25 cellular contexts compared by ENCODE assay signal in the genomic region with DNA sequence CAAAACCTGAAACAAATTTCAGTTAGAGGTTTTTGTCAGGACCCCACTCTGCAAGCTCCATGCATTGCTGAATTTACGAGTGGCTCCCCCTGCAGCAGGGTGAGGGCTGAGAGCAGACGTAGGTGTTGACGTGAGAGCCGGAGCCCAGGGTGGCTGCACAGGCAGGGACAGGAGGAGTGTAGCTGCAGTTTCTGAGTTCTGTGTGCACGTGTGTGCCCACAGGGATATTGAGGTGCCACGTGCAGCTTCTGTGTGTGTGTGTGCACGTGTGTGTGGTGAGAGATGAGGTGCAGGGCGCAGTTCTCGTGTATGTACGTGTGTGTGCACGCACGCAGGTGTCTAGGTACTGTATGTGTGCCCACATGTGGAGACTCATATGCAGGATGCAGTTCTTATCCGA. TPM values are rescaled to one million over a fixed set of nuclear protein-coding genes. Genes with fewer than 3 reads are reported as not detected.
DNase-seq lines count a peak whose midpoint lies in the region; ATAC-seq, FAIRE-seq and TF ChIP-seq lines count a peak whose summit lies in the region.
"Had no signal": no experiment of that assay in that cellular context is flagged by ENCODE, and none has a peak within 500 bp of the region (broad histone marks: within the 10 kb centered on the region; RNA-seq: fewer than 3 reads in every experiment).

No MANE protein-coding gene starts in this region.

- no peak for TF ChIP-seq CTCF in HepG2 (CRISPR knock-in tag; IDR thresholded peaks at IDR 0.05)
- TF ChIP-seq CTCF in right lobe of liver (IDR thresholded peaks at IDR 0.05) = no peak

- no peak overlapping the region for H3K4ac ChIP-seq in mesendoderm (ENCODE audit: low read depth, low read length)

- FAIRE-seq in HepG2 (lab: Jason Lieb, UNC) = no peak
- FAIRE-seq: frontal cortex had no signal

- no peak overlapping the region for H2AFZ ChIP-seq in HepG2 (ENCODE audit: low read length)
- H2AFZ ChIP-seq in GM23248 = no peak overlapping the region

- TF ChIP-seq RAD21 in HepG2 (CRISPR knock-in tag; IDR thresholded peaks at IDR 0.05) = no peak

- H3K9me2 ChIP-seq in GM23248 (ENCODE audit: insufficient read depth) = no peaks in the 10 kb centered on the region
- H3K9me2 ChIP-seq: SK-N-SH had no signal

- in situ Hi-C loops in HepG2 (cut with HindIII; ENCODE audit: extremely low pct_ligation_motif_present, low pct_unique_long_range_greater_than_20kb) = no loop called here
- in situ Hi-C loops in GM23248 (cut with MboI) = no loop called here

- ATAC-seq in HepG2 (peak; percentile 52; the same call in 2 of the 3 replicates), right lobe of liver (no peak)
- ATAC-seq: left colon; stimulated activated naive CD8-positive, alpha-beta T cell treated with anti-CD3 and anti-CD28 coated beads, Interleukin-15, amount 100 ng/mL, for 72 hours had no signal

- H3K9ac ChIP-seq in HepG2 (ENCODE audit: insufficient read depth, low read depth, low read length) = no peak overlapping the region
- H3K9ac ChIP-seq in mesendoderm (ENCODE audit: low read length) = no peak overlapping the region
- H3K9ac ChIP-seq in GM23248 = no peak overlapping the region
- H3K9ac ChIP-seq: SK-N-SH had no signal

- H4K5ac ChIP-seq in mesendoderm (ENCODE audit: low read length) = no peak overlapping the region

- DNase-seq in HepG2 (ENCODE audit: low spot score) (no peak), right lobe of liver (no peak), NCI-H526 treated with DMSO at 0.1 percent for 48 hours (lab: John Stamatoyannopoulos, UW) (peak; percentile 86), mesendoderm (no peak), NOMO-1 treated with dmso at 0.1 percent for 144 hours (lab: John Stamatoyannopoulos, UW; ENCODE audit: unreplicated experiment) (no peak), C1 segment of cervical spinal cord (lab: John Stamatoyannopoulos, UW) (no peak), GM23248 (no peak)
- DNase-seq: activated CD4-positive, CD25-positive, alpha-beta regulatory T cell treated with anti-CD3 and anti-CD28 coated beads, Interleukin-2, amount 50 U/mL, for 72 hours; activated effector memory CD4-positive, alpha-beta T cell treated with anti-CD3 and anti-CD28 coated beads, Interleukin-2, amount 50 U/mL, for 16 hours; activated naive CD8-positive, alpha-beta T cell treated with anti-CD3 and anti-CD28 coated beads for 36 hours; activated T-cell treated with anti-CD3 and anti-CD28 coated beads, Interleukin-2, amount 50 U/mL, for 1 hour; BE2C; central memory CD4-positive, alpha-beta T cell; esophagus squamous epithelium; GF-D8; HCEC 1CT; left colon; NCI-H146; NCI-H226; nucleus accumbens; SK-N-SH; stimulated activated naive CD8-positive, alpha-beta T cell treated with anti-CD3 and anti-CD28 coated beads, Interleukin-15, amount 100 ng/mL, for 72 hours had no signal

- POLR2A ChIA-PET in HepG2 (lab: Yijun Ruan, JAX) = no interaction called here

- H3K27me3 ChIP-seq in HepG2 (ENCODE audit: control insufficient read depth in 1 of 2, insufficient read depth in 2 of 2, low read length in 2 of 2) (peaks cover 1 to 53% of the 10 kb centered on the region in 2 experiments; a peak in 4 of 5 replicates), right lobe of liver (no peaks in the 10 kb centered on the region), mesendoderm (ENCODE audit: insufficient read depth, low read length, poor library complexity) (no peaks in the 10 kb centered on the region), GM23248 (replicated peaks; ENCODE audit: insufficient read depth) (peaks cover 47% of the 10 kb centered on the region)
- H3K27me3 ChIP-seq: ascending aorta had no signal

- H2BK15ac ChIP-seq in mesendoderm (replicated peaks; ENCODE audit: low read depth) = no peak overlapping the region

- H3K23ac ChIP-seq in mesendoderm (ENCODE audit: low read length) = peak overlapping the region; percentile 90

- H3F3A ChIP-seq in GM23248 (ENCODE audit: insufficient read depth) = no peaks in the 10 kb centered on the region

- WGBS in HepG2 (ENCODE audit: low lambda C conversion rate) = 21% methylated on average over 6 of the region's 13 CpGs
- WGBS in right lobe of liver (ENCODE audit: insufficient coverage, low coverage, low lambda C conversion rate, missing lambda C conversion rate) = 61% methylated on average over 7 of the region's 13 CpGs
- no CpG with 5 or more reads among the region's 13 CpGs for WGBS in mesendoderm (ENCODE audit: extremely low coverage, insufficient coverage, low lambda C conversion rate)
- 71 to 79% methylated on average over 13 of the region's 13 CpGs for WGBS in GM23248 (ENCODE audit: low coverage in 1 of 2, low lambda C conversion rate in 2 of 2, missing lambda C conversion rate in 2 of 2), 2 experiments

- H4K8ac ChIP-seq in mesendoderm (ENCODE audit: low read depth, low read length) = no peak overlapping the region

- no peaks in the 10 kb centered on the region for H3K4me1 ChIP-seq in HepG2 (ENCODE audit: insufficient read depth, low read length)
- no peaks in the 10 kb centered on the region for H3K4me1 ChIP-seq in right lobe of liver
- H3K4me1 ChIP-seq in mesendoderm (ENCODE audit: control insufficient read depth, low read depth, low read length) = no peaks in the 10 kb centered on the region
- no peaks in the 10 kb centered on the region for H3K4me1 ChIP-seq in GM23248 (ENCODE audit: insufficient read depth)
- H3K4me1 ChIP-seq: ascending aorta, BE2C, esophagus squamous epithelium had no signal

- H2AK5ac ChIP-seq in mesendoderm (ENCODE audit: low read length) = no peak overlapping the region

- H3K27ac ChIP-seq in HepG2 (ENCODE audit: extremely low read length, insufficient read depth, low read length) = no peak overlapping the region
- H3K27ac ChIP-seq in right lobe of liver = no peak overlapping the region
- H3K27ac ChIP-seq in mesendoderm (ENCODE audit: low read depth, low read length) = no peak overlapping the region
- no peak overlapping the region for H3K27ac ChIP-seq in GM23248
- H3K27ac ChIP-seq: ascending aorta, esophagus squamous epithelium had no signal

- no peak overlapping the region for H3K18ac ChIP-seq in mesendoderm (ENCODE audit: low read length)

- no peaks in the 10 kb centered on the region for H3K36me3 ChIP-seq in HepG2 (replicated peaks in 1 of 2; ENCODE audit: control insufficient read depth in 1 of 2, insufficient read depth in 2 of 2, low read length in 2 of 2)
- no peaks in the 10 kb centered on the region for H3K36me3 ChIP-seq in right lobe of liver
- peaks cover 5% of the 10 kb centered on the region for H3K36me3 ChIP-seq in mesendoderm (ENCODE audit: control insufficient read depth, insufficient read depth, low read length)
- H3K36me3 ChIP-seq in GM23248 (ENCODE audit: low read depth) = no peaks in the 10 kb centered on the region
- H3K36me3 ChIP-seq: ascending aorta, BE2C, esophagus squamous epithelium had no signal

- CTCF ChIA-PET in HepG2 (lab: Yijun Ruan, JAX; ENCODE audit: low intra/inter-chr PET ratio, low total read pairs) = no interaction called here

- TF ChIP-seq EP300 in HepG2 (IDR thresholded peaks at IDR 0.05; ENCODE audit: low read depth in 2 of 2, low read length in 2 of 2) (no peak), HepG2 (CRISPR knock-in tag; IDR thresholded peaks at IDR 0.05; ENCODE audit: borderline replicate concordance) (no peak)

- no peak overlapping the region for H2BK5ac ChIP-seq in mesendoderm (ENCODE audit: low read length)

- H4K20me1 ChIP-seq in HepG2 (ENCODE audit: insufficient read depth, low read length) (no peaks in the 10 kb centered on the region; the same call in 1 of the 2 replicates), GM23248 (ENCODE audit: insufficient read depth) (no peaks in the 10 kb centered on the region)

- no peak overlapping the region for H3K56ac ChIP-seq in mesendoderm (ENCODE audit: low read length)

- TF ChIP-seq POLR2A in HepG2 (IDR thresholded peaks at IDR 0.05; ENCODE audit: insufficient read depth in 1 of 2, low read depth in 2 of 2, low read length in 2 of 2) (no peak), right lobe of liver (IDR thresholded peaks at IDR 0.05) (no peak)

- H3K4me3 ChIP-seq in HepG2 (replicated peaks in 1 of 3; ENCODE audit: insufficient read depth in 1 of 3, low read depth in 2 of 3, low read length in 3 of 3) (no peak overlapping the region), right lobe of liver (no peak overlapping the region), mesendoderm (ENCODE audit: low read length) (no peak overlapping the region), GM23248 (no peak overlapping the region)
- H3K4me3 ChIP-seq: ascending aorta, esophagus squamous epithelium had no signal

- H3K9me3 ChIP-seq in HepG2 (ENCODE audit: low read length) (no peaks in the 10 kb centered on the region), right lobe of liver (no peaks in the 10 kb centered on the region), GM23248 (ENCODE audit: low read depth) (no peaks in the 10 kb centered on the region)
- H3K9me3 ChIP-seq: ascending aorta, BE2C, esophagus squamous epithelium, SK-N-SH had no signal

- H3K79me2 ChIP-seq in HepG2 (ENCODE audit: insufficient read depth, low read length) (no peaks in the 10 kb centered on the region), mesendoderm (ENCODE audit: control insufficient read depth, insufficient read depth, low read length) (peaks cover 35% of the 10 kb centered on the region), GM23248 (ENCODE audit: insufficient read depth) (no peaks in the 10 kb centered on the region)

- H2BK120ac ChIP-seq in mesendoderm (ENCODE audit: low read depth, low read length) = no peak overlapping the region

- H3K4me2 ChIP-seq in HepG2 (ENCODE audit: low read depth, low read length) (no peak overlapping the region), mesendoderm (ENCODE audit: low read length) (no peak overlapping the region), GM23248 (ENCODE audit: unreplicated experiment) (no peak overlapping the region)
- H3K4me2 ChIP-seq: SK-N-SH had no signal

- no TSS peak for BruUV-seq in HepG2 (replicated peaks; lab: Mats Ljungman, UMichigan)

- intact Hi-C loops in HepG2 (cut with micrococcal nuclease; ENCODE audit: unreplicated experiment) = no loop called here
- intact Hi-C loops in right lobe of liver (cut with DNase I) = no loop called here

- H3K79me1 ChIP-seq in mesendoderm (ENCODE audit: low read length) = peaks cover 41% of the 10 kb centered on the region

RNA-seq across cellular contexts. Expression of a gene that starts 14.6 kb away (rescaled TPM):
- total RNA-seq in HepG2 (2016; rRNA removed; fragmentation: Illumina TruSeq; extraction: Trizol) (0.09 TPM in 1 of 2 replicates, not detected in the other), right lobe of liver (under 1 TPM in 2 of 6 experiments, not detected in 4; 0.13 to 0.18 TPM)
- not detected in 2 replicates for total RNA-seq in HepG2 (2016; cell fraction: cytosol; rRNA removed; fragmentation: Illumina TruSeq; extraction: Trizol; ENCODE audit: low read depth)
- total RNA-seq in HepG2 (2016; cell fraction: insoluble cytoplasmic fraction; rRNA removed; fragmentation: Illumina TruSeq; extraction: Trizol) = not detected in 2 replicates
- not detected in 2 replicates for total RNA-seq in HepG2 (2016; cell fraction: membrane; rRNA removed; fragmentation: Illumina TruSeq; extraction: Trizol)
- not detected in 2 replicates for total RNA-seq in HepG2 (2016; cell fraction: nucleus; rRNA removed; fragmentation: Illumina TruSeq; extraction: Trizol)
- polyA plus RNA-seq in HepG2 (2011; rRNA removed) (0.04 TPM in 1 of 2 replicates, not detected in the other), GM23248 (2016; fragmentation: Nextera tagmentation; extraction: Ambion mirVana) (not detected in 2 replicates)
- polyA plus RNA-seq in HepG2 (2011; cell fraction: cytosol; rRNA removed) = 0.04 TPM in 1 of 2 replicates, not detected in the other
- 0.16 TPM in 1 of 2 replicates, not detected in the other for polyA plus RNA-seq in HepG2 (2011; cell fraction: nucleus; rRNA removed)
- 0.05 TPM in 1 of 2 replicates, not detected in the other for polyA plus RNA-seq in HepG2 (2012)
- not detected in 2 replicates for polyA plus RNA-seq in HepG2 (2016; cell fraction: cytosol; fragmentation: Illumina TruSeq; extraction: Trizol; ENCODE audit: low read depth)
- not detected in 2 replicates for polyA plus RNA-seq in HepG2 (2016; cell fraction: insoluble cytoplasmic fraction; fragmentation: Illumina TruSeq; extraction: Trizol; ENCODE audit: low read depth)
- polyA plus RNA-seq in HepG2 (2016; cell fraction: membrane; fragmentation: Illumina TruSeq; extraction: Trizol; ENCODE audit: low read depth) = not detected in 2 replicates
- not detected in 2 replicates for polyA plus RNA-seq in HepG2 (2016; cell fraction: nucleus; fragmentation: Illumina TruSeq; extraction: Trizol; ENCODE audit: insufficient read depth, low read depth)
- not detected in 2 replicates for polyA minus RNA-seq in HepG2 (2011; rRNA and poly(A)+ RNA removed; ENCODE audit: low replicate concordance)
- not detected in 2 replicates for polyA minus RNA-seq in HepG2 (2011; cell fraction: cytosol; rRNA and poly(A)+ RNA removed)
- polyA minus RNA-seq in HepG2 (2011; cell fraction: nucleus; rRNA and poly(A)+ RNA removed) = 0.13 TPM in 1 of 2 replicates, not detected in the other
- polyA plus RNA-seq in mesendoderm (2013, experiment 1 of 2) = 22.0 TPM
- 23.1 TPM for polyA plus RNA-seq in mesendoderm (2013, experiment 2 of 2)
- not detected in 2 replicates for total RNA-seq in GM23248 (2014; rRNA removed; shearing (Covaris generic))
- total RNA-seq: ascending aorta, HT-29 had no signal
